Comparison of ENCODE assay signal across 1 cellular context in the genomic region with DNA sequence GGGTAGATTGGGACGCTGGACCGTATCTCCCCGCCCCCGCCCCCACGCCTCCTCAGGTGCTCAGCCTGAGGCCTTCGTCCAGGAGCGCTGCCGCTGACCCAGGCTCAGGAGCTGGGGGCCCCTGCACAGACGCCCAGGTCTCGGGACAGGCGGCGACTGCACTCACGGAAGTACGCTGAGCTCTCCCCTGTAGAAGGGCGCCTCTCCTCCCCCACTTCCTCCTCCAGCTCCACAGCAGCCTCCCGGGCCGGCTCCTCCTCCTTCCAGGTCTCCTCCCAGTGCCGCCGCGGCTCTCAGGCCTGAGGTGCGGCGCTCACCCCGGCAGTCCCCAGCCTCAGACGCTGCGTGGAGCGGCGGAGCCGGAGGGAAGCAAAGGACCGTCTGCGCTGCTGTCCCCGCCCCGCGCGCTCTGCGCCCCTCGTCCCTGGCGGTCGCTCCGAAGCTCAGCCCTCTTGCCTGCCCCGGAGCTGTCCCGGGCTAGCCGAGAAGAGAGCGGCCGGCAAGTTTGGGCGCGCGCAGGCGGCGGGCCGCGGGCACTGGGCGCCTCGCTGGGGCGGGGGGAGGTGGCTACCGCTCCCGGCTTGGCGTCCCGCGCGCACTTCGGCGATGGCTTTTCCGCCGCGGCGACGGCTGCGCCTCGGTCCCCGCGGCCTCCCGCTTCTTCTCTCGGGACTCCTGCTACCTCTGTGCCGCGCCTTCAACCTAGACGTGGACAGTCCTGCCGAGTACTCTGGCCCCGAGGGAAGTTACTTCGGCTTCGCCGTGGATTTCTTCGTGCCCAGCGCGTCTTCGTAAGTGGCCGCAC.
A peak's percentile ranks its signal among the peaks of the same experiment; 100 is the strongest.
TF ChIP-seq lines count a peak whose summit lies in the region.

A gene (plus strand): TSS at position 324 of the 805 bp plus-strand sequence. CDS start 283 bp downstream, at position 607.

TF ChIP-seq in HepG2, 621 proteins besides CTCF, POLR2A, EP300 and RAD21 (continued from another document and continues in another):
- TF ChIP-seq, protein P1, sequence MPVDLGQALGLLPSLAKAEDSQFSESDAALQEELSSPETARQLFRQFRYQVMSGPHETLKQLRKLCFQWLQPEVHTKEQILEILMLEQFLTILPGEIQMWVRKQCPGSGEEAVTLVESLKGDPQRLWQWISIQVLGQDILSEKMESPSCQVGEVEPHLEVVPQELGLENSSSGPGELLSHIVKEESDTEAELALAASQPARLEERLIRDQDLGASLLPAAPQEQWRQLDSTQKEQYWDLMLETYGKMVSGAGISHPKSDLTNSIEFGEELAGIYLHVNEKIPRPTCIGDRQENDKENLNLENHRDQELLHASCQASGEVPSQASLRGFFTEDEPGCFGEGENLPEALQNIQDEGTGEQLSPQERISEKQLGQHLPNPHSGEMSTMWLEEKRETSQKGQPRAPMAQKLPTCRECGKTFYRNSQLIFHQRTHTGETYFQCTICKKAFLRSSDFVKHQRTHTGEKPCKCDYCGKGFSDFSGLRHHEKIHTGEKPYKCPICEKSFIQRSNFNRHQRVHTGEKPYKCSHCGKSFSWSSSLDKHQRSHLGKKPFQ (CRISPR knock-in tag; IDR thresholded peaks at IDR 0.05; ENCODE audit: insufficient replicate concordance), result no peak
- TF ChIP-seq TCF7 (IDR thresholded peaks at IDR 0.05; ENCODE audit: low read depth) (no peak), POLR2G (IDR thresholded peaks at IDR 0.05; ENCODE audit: low read depth, low read length) (peak; percentile 98), SRF (IDR thresholded peaks at IDR 0.05; ENCODE audit: low read depth, low read length) (no peak), NCOA5 (CRISPR knock-in tag; IDR thresholded peaks at IDR 0.05) (no peak), REPIN1 (CRISPR knock-in tag; IDR thresholded peaks at IDR 0.05; ENCODE audit: borderline replicate concordance, low read depth) (peak; percentile 96), MYC (CRISPR knock-in tag; IDR thresholded peaks at IDR 0.05; ENCODE audit: borderline replicate concordance) (peak; percentile 89), TRIM24 (CRISPR knock-in tag; IDR thresholded peaks at IDR 0.05) (no peak), ATRX (CRISPR knock-in tag; IDR thresholded peaks at IDR 0.05; ENCODE audit: borderline replicate concordance) (no peak), IRF2 (CRISPR knock-in tag; IDR thresholded peaks at IDR 0.05) (peak; percentile 79), BRD4 (CRISPR knock-in tag; IDR thresholded peaks at IDR 0.05) (peak; percentile 76; the same call in 1 of the 2 replicates), RXRA (CRISPR knock-in tag; IDR thresholded peaks at IDR 0.05) (peak; percentile 83), ZKSCAN5 (CRISPR knock-in tag; IDR thresholded peaks at IDR 0.05) (no peak), ZFP1 (CRISPR knock-in tag; IDR thresholded peaks at IDR 0.05) (no peak), DNMT1 (CRISPR knock-in tag; IDR thresholded peaks at IDR 0.05) (no peak; the same call in 1 of the 2 replicates), KAT2B (IDR thresholded peaks at IDR 0.05; ENCODE audit: borderline replicate concordance, low read depth, low read length) (no peak), ZNF724P (CRISPR knock-in tag; IDR thresholded peaks at IDR 0.05; ENCODE audit: borderline replicate concordance) (peak; percentile 63; the same call in 1 of the 2 replicates), ZNF703 (CRISPR knock-in tag; IDR thresholded peaks at IDR 0.05; ENCODE audit: borderline replicate concordance) (peak; percentile 39; the same call in 1 of the 2 replicates), ZNF547 (CRISPR knock-in tag; IDR thresholded peaks at IDR 0.05) (peak; percentile 96), SATB2 (CRISPR knock-in tag; IDR thresholded peaks at IDR 0.05) (no peak), SOX6 (IDR thresholded peaks at IDR 0.05) (no peak), SOX6 (CRISPR knock-in tag; IDR thresholded peaks at IDR 0.05) (peak; percentile 87), TOPORS (CRISPR knock-in tag; IDR thresholded peaks at IDR 0.05) (peak; percentile 87), ZNF510 (CRISPR knock-in tag; IDR thresholded peaks at IDR 0.05; ENCODE audit: low read depth) (no peak; the same call in 1 of the 2 replicates), KDM2A (CRISPR knock-in tag; IDR thresholded peaks at IDR 0.05; ENCODE audit: borderline replicate concordance, low read depth) (peak; percentile 97), ZNF572 (CRISPR knock-in tag; IDR thresholded peaks at IDR 0.05) (no peak), ZNF383 (CRISPR knock-in tag; IDR thresholded peaks at IDR 0.05; ENCODE audit: borderline replicate concordance) (no peak), RFXANK (CRISPR knock-in tag; IDR thresholded peaks at IDR 0.05) (no peak), GATA4 (IDR thresholded peaks at IDR 0.05; ENCODE audit: borderline replicate concordance, low read depth) (0 out of 2 replicates have a peak, but pooled peaks have one; percentile 15), SNAI1 (CRISPR knock-in tag; IDR thresholded peaks at IDR 0.05; ENCODE audit: borderline replicate concordance) (peak; percentile 63; the same call in 1 of the 2 replicates), PCBP1 (IDR thresholded peaks at IDR 0.05; ENCODE audit: borderline replicate concordance, low read depth, low read length) (peak; percentile 93), ZNF577 (CRISPR knock-in tag; IDR thresholded peaks at IDR 0.05; ENCODE audit: borderline replicate concordance, low read depth) (no peak), JUND (CRISPR knock-in tag; IDR thresholded peaks at IDR 0.05) (no peak; the same call in 1 of the 2 replicates), SPEN (CRISPR knock-in tag; IDR thresholded peaks at IDR 0.05; ENCODE audit: low read depth) (peak; percentile 60), ZNF883 (CRISPR knock-in tag; IDR thresholded peaks at IDR 0.05; ENCODE audit: not compliant biosample characterization) (peak; percentile 84), FLYWCH1 (CRISPR knock-in tag; IDR thresholded peaks at IDR 0.05) (0 out of 2 replicates have a peak, but pooled peaks have one; percentile 83)
- TF ChIP-seq, protein P2, sequence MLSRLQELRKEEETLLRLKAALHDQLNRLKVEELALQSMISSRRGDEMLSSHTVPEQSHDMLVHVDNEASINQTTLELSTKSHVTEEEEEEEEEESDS (CRISPR knock-in tag; IDR thresholded peaks at IDR 0.05; ENCODE audit: borderline replicate concordance), result peak; percentile 96; the same call in 1 of the 2 replicates
- TF ChIP-seq, protein P3, sequence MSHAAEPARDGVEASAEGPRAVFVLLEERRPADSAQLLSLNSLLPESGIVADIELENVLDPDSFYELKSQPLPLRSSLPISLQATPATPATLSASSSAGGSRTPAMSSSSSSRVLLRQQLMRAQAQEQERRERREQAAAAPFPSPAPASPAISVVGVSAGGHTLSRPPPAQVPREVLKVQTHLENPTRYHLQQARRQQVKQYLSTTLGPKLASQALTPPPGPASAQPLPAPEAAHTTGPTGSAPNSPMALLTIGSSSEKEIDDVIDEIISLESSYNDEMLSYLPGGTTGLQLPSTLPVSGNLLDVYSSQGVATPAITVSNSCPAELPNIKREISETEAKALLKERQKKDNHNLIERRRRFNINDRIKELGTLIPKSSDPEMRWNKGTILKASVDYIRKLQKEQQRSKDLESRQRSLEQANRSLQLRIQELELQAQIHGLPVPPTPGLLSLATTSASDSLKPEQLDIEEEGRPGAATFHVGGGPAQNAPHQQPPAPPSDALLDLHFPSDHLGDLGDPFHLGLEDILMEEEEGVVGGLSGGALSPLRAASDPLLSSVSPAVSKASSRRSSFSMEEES (CRISPR knock-in tag; IDR thresholded peaks at IDR 0.05), result peak; percentile 72
- TF ChIP-seq, protein P4, sequence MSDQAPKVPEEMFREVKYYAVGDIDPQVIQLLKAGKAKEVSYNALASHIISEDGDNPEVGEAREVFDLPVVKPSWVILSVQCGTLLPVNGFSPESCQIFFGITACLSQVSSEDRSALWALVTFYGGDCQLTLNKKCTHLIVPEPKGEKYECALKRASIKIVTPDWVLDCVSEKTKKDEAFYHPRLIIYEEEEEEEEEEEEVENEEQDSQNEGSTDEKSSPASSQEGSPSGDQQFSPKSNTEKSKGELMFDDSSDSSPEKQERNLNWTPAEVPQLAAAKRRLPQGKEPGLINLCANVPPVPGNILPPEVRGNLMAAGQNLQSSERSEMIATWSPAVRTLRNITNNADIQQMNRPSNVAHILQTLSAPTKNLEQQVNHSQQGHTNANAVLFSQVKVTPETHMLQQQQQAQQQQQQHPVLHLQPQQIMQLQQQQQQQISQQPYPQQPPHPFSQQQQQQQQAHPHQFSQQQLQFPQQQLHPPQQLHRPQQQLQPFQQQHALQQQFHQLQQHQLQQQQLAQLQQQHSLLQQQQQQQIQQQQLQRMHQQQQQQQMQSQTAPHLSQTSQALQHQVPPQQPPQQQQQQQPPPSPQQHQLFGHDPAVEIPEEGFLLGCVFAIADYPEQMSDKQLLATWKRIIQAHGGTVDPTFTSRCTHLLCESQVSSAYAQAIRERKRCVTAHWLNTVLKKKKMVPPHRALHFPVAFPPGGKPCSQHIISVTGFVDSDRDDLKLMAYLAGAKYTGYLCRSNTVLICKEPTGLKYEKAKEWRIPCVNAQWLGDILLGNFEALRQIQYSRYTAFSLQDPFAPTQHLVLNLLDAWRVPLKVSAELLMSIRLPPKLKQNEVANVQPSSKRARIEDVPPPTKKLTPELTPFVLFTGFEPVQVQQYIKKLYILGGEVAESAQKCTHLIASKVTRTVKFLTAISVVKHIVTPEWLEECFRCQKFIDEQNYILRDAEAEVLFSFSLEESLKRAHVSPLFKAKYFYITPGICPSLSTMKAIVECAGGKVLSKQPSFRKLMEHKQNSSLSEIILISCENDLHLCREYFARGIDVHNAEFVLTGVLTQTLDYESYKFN (CRISPR knock-in tag; conservative IDR thresholded peaks at IDR 0.05), result peak; percentile 68; the same call in 1 of the 2 replicates
- TF ChIP-seq, protein P5, sequence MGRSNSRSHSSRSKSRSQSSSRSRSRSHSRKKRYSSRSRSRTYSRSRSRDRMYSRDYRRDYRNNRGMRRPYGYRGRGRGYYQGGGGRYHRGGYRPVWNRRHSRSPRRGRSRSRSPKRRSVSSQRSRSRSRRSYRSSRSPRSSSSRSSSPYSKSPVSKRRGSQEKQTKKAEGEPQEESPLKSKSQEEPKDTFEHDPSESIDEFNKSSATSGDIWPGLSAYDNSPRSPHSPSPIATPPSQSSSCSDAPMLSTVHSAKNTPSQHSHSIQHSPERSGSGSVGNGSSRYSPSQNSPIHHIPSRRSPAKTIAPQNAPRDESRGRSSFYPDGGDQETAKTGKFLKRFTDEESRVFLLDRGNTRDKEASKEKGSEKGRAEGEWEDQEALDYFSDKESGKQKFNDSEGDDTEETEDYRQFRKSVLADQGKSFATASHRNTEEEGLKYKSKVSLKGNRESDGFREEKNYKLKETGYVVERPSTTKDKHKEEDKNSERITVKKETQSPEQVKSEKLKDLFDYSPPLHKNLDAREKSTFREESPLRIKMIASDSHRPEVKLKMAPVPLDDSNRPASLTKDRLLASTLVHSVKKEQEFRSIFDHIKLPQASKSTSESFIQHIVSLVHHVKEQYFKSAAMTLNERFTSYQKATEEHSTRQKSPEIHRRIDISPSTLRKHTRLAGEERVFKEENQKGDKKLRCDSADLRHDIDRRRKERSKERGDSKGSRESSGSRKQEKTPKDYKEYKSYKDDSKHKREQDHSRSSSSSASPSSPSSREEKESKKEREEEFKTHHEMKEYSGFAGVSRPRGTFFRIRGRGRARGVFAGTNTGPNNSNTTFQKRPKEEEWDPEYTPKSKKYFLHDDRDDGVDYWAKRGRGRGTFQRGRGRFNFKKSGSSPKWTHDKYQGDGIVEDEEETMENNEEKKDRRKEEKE (IDR thresholded peaks at IDR 0.05), result no peak
- TF ChIP-seq, protein P6, sequence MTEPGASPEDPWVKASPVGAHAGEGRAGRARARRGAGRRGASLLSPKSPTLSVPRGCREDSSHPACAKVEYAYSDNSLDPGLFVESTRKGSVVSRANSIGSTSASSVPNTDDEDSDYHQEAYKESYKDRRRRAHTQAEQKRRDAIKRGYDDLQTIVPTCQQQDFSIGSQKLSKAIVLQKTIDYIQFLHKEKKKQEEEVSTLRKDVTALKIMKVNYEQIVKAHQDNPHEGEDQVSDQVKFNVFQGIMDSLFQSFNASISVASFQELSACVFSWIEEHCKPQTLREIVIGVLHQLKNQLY (CRISPR knock-in tag; IDR thresholded peaks at IDR 0.05), result no peak
- TF ChIP-seq, protein P7, sequence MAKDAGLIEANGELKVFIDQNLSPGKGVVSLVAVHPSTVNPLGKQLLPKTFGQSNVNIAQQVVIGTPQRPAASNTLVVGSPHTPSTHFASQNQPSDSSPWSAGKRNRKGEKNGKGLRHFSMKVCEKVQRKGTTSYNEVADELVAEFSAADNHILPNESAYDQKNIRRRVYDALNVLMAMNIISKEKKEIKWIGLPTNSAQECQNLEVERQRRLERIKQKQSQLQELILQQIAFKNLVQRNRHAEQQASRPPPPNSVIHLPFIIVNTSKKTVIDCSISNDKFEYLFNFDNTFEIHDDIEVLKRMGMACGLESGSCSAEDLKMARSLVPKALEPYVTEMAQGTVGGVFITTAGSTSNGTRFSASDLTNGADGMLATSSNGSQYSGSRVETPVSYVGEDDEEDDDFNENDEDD (CRISPR knock-in tag; IDR thresholded peaks at IDR 0.05; ENCODE audit: borderline replicate concordance), result peak; percentile 58; the same call in 1 of the 2 replicates
- TF ChIP-seq, protein P8, sequence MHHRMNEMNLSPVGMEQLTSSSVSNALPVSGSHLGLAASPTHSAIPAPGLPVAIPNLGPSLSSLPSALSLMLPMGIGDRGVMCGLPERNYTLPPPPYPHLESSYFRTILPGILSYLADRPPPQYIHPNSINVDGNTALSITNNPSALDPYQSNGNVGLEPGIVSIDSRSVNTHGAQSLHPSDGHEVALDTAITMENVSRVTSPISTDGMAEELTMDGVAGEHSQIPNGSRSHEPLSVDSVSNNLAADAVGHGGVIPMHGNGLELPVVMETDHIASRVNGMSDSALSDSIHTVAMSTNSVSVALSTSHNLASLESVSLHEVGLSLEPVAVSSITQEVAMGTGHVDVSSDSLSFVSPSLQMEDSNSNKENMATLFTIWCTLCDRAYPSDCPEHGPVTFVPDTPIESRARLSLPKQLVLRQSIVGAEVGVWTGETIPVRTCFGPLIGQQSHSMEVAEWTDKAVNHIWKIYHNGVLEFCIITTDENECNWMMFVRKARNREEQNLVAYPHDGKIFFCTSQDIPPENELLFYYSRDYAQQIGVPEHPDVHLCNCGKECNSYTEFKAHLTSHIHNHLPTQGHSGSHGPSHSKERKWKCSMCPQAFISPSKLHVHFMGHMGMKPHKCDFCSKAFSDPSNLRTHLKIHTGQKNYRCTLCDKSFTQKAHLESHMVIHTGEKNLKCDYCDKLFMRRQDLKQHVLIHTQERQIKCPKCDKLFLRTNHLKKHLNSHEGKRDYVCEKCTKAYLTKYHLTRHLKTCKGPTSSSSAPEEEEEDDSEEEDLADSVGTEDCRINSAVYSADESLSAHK (CRISPR knock-in tag; IDR thresholded peaks at IDR 0.05; ENCODE audit: borderline replicate concordance), result no peak
